In genomic region chr19:10625003-10625761, GRCh38 we compare ENCODE assay signal across 8 cellular contexts. TPM values are rescaled to one million over a fixed set of nuclear protein-coding genes. Genes with fewer than 3 reads are reported as not detected.
DNase-seq lines count a peak whose midpoint lies in the region; ATAC-seq and TF ChIP-seq lines count a peak whose summit lies in the region.

Gene SLC44A2 (plus strand): TSS chr19:10625553. CDS start chr19:10625634, 81 bp downstream.

- no peaks in the 10 kb centered on the region for H3K9me3 ChIP-seq in prostate gland

- peak within 1 kb of the TSS; percentile 50 to 98 (median 85) for H3K27ac Mint-ChIP-seq in brain

- TF ChIP-seq CTCF in brain (conservative IDR thresholded peaks at IDR 0.05) (no peak), prostate gland (IDR thresholded peaks at IDR 0.05) (peak in 1 of 4 experiments; percentile 34)

- peak within 1 kb of the TSS; percentile 77 to 90 (median 88) for H3K4me3 Mint-ChIP-seq in brain

- peak within 1 kb of the TSS; percentile 86 to 87 for H3K27ac ChIP-seq in prostate gland

- no peaks in the 10 kb centered on the region for H3K27me3 Mint-ChIP-seq in brain

- H3K36me3 ChIP-seq in prostate gland: no peaks in the 10 kb centered on the region

- peak; percentile 92 for DNase-seq in DMS53 (lab: John Stamatoyannopoulos, UW)
- DNase-seq in NCI-H1417 treated with DMSO at 0.1 percent for 48 hours (lab: John Stamatoyannopoulos, UW): peak; percentile 20
- DNase-seq in hypothalamus (lab: John Stamatoyannopoulos, UW): peak in 50 of 51 donors; percentile 7 to 92 (median 70)
- peak; percentile 85 for DNase-seq in prostate gland (ENCODE audit: low spot score)
- no peak for DNase-seq in NCI-H1436 treated with DMSO at 0.1 percent for 48 hours (lab: John Stamatoyannopoulos, UW)

- no peaks in the 10 kb centered on the region for H3K27me3 ChIP-seq in prostate gland (replicated peaks; ENCODE audit: insufficient read depth)

- H3K4me3 ChIP-seq in prostate gland: peak within 1 kb of the TSS; percentile 67 to 79

- ATAC-seq in GM21515 (IDR thresholded peaks at IDR 0.05; ENCODE audit: unreplicated experiment) (no peak), HG03025 (IDR thresholded peaks at IDR 0.05; ENCODE audit: low FRiP score, unreplicated experiment) (no peak)

- H3K4me1 ChIP-seq in prostate gland (replicated peaks): no peaks in the 10 kb centered on the region

- peaks cover 0 to 3% (median 0%) of the 10 kb centered on the region in 5 experiments for H3K9me3 Mint-ChIP-seq in brain

- peaks cover 26% of the 10 kb centered on the region for H3K36me3 Mint-ChIP-seq in brain

- intact Hi-C loops in prostate gland (cut with DNase I): no loop called here

- TF ChIP-seq POLR2A in prostate gland (IDR thresholded peaks at IDR 0.05): peak; percentile 83

- 8% methylated on average over 24 of the region's 53 CpGs for WGBS in prostate gland

- H3K4me1 Mint-ChIP-seq in brain: peaks cover 22% of the 10 kb centered on the region

RNA-seq across cellular contexts. Expression of gene SLC44A2, which starts in this region (rescaled TPM):
- polyA plus RNA-seq in brain (ENCODE audit: insufficient read depth, low read depth, low replicate concordance): 143 TPM
- total RNA-seq in prostate gland: 100 to 1,000 TPM in 1 of 2 donors, 10 to 100 TPM in 1; 91.1 to 402 TPM
